ENCODE assay signal across 8 cellular contexts in genomic region chr7:151028948-151029501, GRCh38. TPM values are rescaled to one million over a fixed set of nuclear protein-coding genes. Genes with fewer than 3 reads are reported as not detected.
DNase-seq lines count a peak whose midpoint lies in the region; TF ChIP-seq lines count a peak whose summit lies in the region.

No MANE protein-coding gene starts in this region.

- peaks cover 2% of the 10 kb centered on the region for H3K79me2 ChIP-seq in fibroblast of lung (ENCODE audit: control insufficient read depth, insufficient read depth, low read length)

- H3K9ac ChIP-seq in SK-N-MC (ENCODE audit: insufficient read length), result peak overlapping the region; percentile 93
- peak overlapping the region; percentile 80 for H3K9ac ChIP-seq in fibroblast of lung (ENCODE audit: insufficient read depth, low read length)

- H3K4me3 ChIP-seq in GM06990 (replicated peaks; ENCODE audit: low read depth, low read length) (peak overlapping the region; percentile 67), SK-N-MC (peak overlapping the region; percentile 90), fibroblast of lung (replicated peaks in 1 of 4; ENCODE audit: control extremely low read depth in 1 of 4, insufficient read depth in 1 of 4, low read depth in 3 of 4, low read length in 4 of 4) (peak overlapping the region; percentile 59 to 89 (median 71)), prostate gland (peak overlapping the region; percentile 58 to 63)

- intact Hi-C loops in prostate gland (cut with DNase I), result loop anchor here (5.0 kb wide), 1 partner anchor 83 kb away; no protein-coding TSS in a partner anchor

- H3K4me1 ChIP-seq in fibroblast of lung (ENCODE audit: control insufficient read depth, extremely low read depth, insufficient read depth, low read length), result no peaks in the 10 kb centered on the region
- H3K4me1 ChIP-seq in prostate gland (replicated peaks), result peaks cover 9% of the 10 kb centered on the region

- H3K9me3 ChIP-seq in SK-N-MC (ENCODE audit: low read depth, low read length) (no peaks in the 10 kb centered on the region), fibroblast of lung (ENCODE audit: control insufficient read depth, insufficient read depth, low read depth, low read length) (no peaks in the 10 kb centered on the region), prostate gland (no peaks in the 10 kb centered on the region)

- TF ChIP-seq CTCF in GM06990 (IDR thresholded peaks at IDR 0.05; ENCODE audit: insufficient read depth, low read length, poor library complexity, severe bottlenecking), result no peak
- TF ChIP-seq CTCF in fibroblast of lung (conservative IDR thresholded peaks at IDR 0.05 in 1 of 2, IDR thresholded peaks at IDR 0.05 in 1 of 2; ENCODE audit: low read depth in 1 of 2, low read length in 2 of 2), result no peak
- TF ChIP-seq CTCF in prostate gland (IDR thresholded peaks at IDR 0.05), result no peak

- WGBS in prostate gland, result 57% methylated on average over 17 of the region's 17 CpGs

- H3K4me2 ChIP-seq in fibroblast of lung (ENCODE audit: extremely low read depth, insufficient read depth, low read length), result peak overlapping the region; percentile 76

- H3K36me3 ChIP-seq in GM06990 (ENCODE audit: control insufficient read depth, insufficient read depth, low read length) (peaks cover under 1% of the 10 kb centered on the region), SK-N-MC (ENCODE audit: insufficient read depth, low read length) (no peaks in the 10 kb centered on the region; the same call in 1 of the 2 replicates), fibroblast of lung (ENCODE audit: control insufficient read depth, insufficient read depth, low read length) (no peaks in the 10 kb centered on the region), prostate gland (no peaks in the 10 kb centered on the region)

- H4K20me1 ChIP-seq in fibroblast of lung (ENCODE audit: control insufficient read depth, extremely low read depth, insufficient read depth, low read length), result no peaks in the 10 kb centered on the region

- H2AFZ ChIP-seq in fibroblast of lung (ENCODE audit: low read length), result no peak overlapping the region

- H3K27me3 ChIP-seq in GM06990 (replicated peaks; ENCODE audit: control insufficient read depth, insufficient read depth, low read length) (no peaks in the 10 kb centered on the region), fibroblast of lung (ENCODE audit: control insufficient read depth, insufficient read depth, low read length) (peaks cover 3% of the 10 kb centered on the region), prostate gland (replicated peaks; ENCODE audit: insufficient read depth) (no peaks in the 10 kb centered on the region)

- H3K27ac ChIP-seq in SK-N-MC, result no peak overlapping the region; the same call in 1 of the 2 replicates
- peak overlapping the region; percentile 84 for H3K27ac ChIP-seq in fibroblast of lung (ENCODE audit: insufficient read depth, low read length)
- H3K27ac ChIP-seq in prostate gland, result peak overlapping the region; percentile 86 to 88

- DNase-seq in GM06990 (ENCODE audit: extremely low read depth, insufficient read length) (no peak), SK-N-MC (ENCODE audit: low read depth, low spot score) (no peak), fibroblast of lung (ENCODE audit: low read depth in 2 of 2) (no peak), prostate gland (ENCODE audit: low spot score) (no peak), NCI-H2196 (lab: John Stamatoyannopoulos, UW; ENCODE audit: unreplicated experiment) (no peak), NCI-H146 treated with DMSO at 0.1 percent for 48 hours (lab: John Stamatoyannopoulos, UW; ENCODE audit: unreplicated experiment) (no peak), NCI-H2081 treated with DMSO at 0.1 percent for 48 hours (lab: John Stamatoyannopoulos, UW) (no peak), superior temporal gyrus (ENCODE audit: extremely low spot score) (no peak)

- TF ChIP-seq POLR2A in prostate gland (IDR thresholded peaks at IDR 0.05), result no peak

RNA-seq across cellular contexts. Expression of gene ABCB8, which starts 0.8 kb away (rescaled TPM):
- total RNA-seq in fibroblast of lung (16.4 and 20.0 TPM in 2 replicates), prostate gland (10 to 100 TPM; 26.4 to 50.6 TPM)
- polyA plus RNA-seq in fibroblast of lung, result 12.1 and 14.5 TPM in 2 replicates
- 22.2 and 28.2 TPM in 2 replicates for polyA plus RNA-seq in fibroblast of lung (2012)
- polyA minus RNA-seq in fibroblast of lung (ENCODE audit: low replicate concordance), result 52.0 and 58.0 TPM in 2 replicates

RNA-seq across cellular contexts. Expression of gene ATG9B, which starts 4.7 kb away (rescaled TPM):
- total RNA-seq in fibroblast of lung (under 0.01 TPM in 1 of 2 replicates, not detected in the other), prostate gland (1 to 10 TPM in 1 of 2 donors, under 1 TPM in 1; 0.18 to 7.1 TPM)
- 0.03 TPM in 2 replicates for polyA plus RNA-seq in fibroblast of lung
- 0.23 TPM in 1 of 2 replicates, not detected in the other for polyA plus RNA-seq in fibroblast of lung (2012)
- polyA minus RNA-seq in fibroblast of lung (ENCODE audit: low replicate concordance), result not detected in 2 replicates

RNA-seq across cellular contexts. Expression of gene ASIC3, which starts 19.3 kb away (rescaled TPM):
- under 0.01 and 0.17 TPM in 2 replicates for total RNA-seq in fibroblast of lung
- 0.05 and 0.07 TPM in 2 replicates for polyA plus RNA-seq in fibroblast of lung
- polyA plus RNA-seq in fibroblast of lung (2012), result 0.24 and 0.35 TPM in 2 replicates
- polyA minus RNA-seq in fibroblast of lung (ENCODE audit: low replicate concordance), result not detected in 2 replicates
- 10 to 100 TPM in 1 of 2 donors, 1 to 10 TPM in 1; 1.7 to 11.0 TPM for total RNA-seq in prostate gland

RNA-seq across cellular contexts. Expression of gene CDK5, which starts 28.7 kb away (rescaled TPM):
- total RNA-seq in fibroblast of lung, result 25.9 and 27.7 TPM in 2 replicates
- 15.1 and 24.7 TPM in 2 replicates for polyA plus RNA-seq in fibroblast of lung
- polyA plus RNA-seq in fibroblast of lung (2012), result 11.6 and 21.9 TPM in 2 replicates
- 36.4 and 43.2 TPM in 2 replicates for polyA minus RNA-seq in fibroblast of lung (ENCODE audit: low replicate concordance)
- total RNA-seq in prostate gland, result 10 to 100 TPM; 13.1 to 18.5 TPM

RNA-seq across cellular contexts. Expression of gene SLC4A2, which starts 30.4 kb away (rescaled TPM):
- total RNA-seq in fibroblast of lung, result 56.0 and 61.8 TPM in 2 replicates
- polyA plus RNA-seq in fibroblast of lung, result 30.5 and 54.1 TPM in 2 replicates
- polyA plus RNA-seq in fibroblast of lung (2012), result 84.2 and 121 TPM in 2 replicates
- polyA minus RNA-seq in fibroblast of lung (ENCODE audit: low replicate concordance), result 141 and 175 TPM in 2 replicates
- 100 to 1,000 TPM in 1 of 2 donors, 10 to 100 TPM in 1; 77.1 to 141 TPM for total RNA-seq in prostate gland
